In genomic region chr3:72295276-72295973, GRCh38 we compare ENCODE assay signal across 29 cellular contexts.
"Had no signal": no experiment of that assay in that cellular context is flagged by ENCODE, and none has a peak within 500 bp of the region (broad histone marks: within the 10 kb centered on the region; RNA-seq: fewer than 3 reads in every experiment).

No MANE protein-coding gene starts in this region.

- H3K9me3 Mint-ChIP-seq: endodermal cell; memory B cell; nephron; stimulated activated memory B cell treated with anti-CD40 and anti-IgM and Interleukin-4, amounts not matched to agents 10 μg/mL and 1 μg/mL and 100 μg/mL, for 72 hours; stimulated activated naive CD8-positive, alpha-beta T cell treated with anti-CD3 and anti-CD28 coated beads, Interleukin-15, Interleukin-2, amounts not matched to agents 100 ng/mL and 50 ng/mL, for 24 hours had no signal

- H3K27ac ChIP-seq: coronary artery, left ventricle myocardium inferior, lower lobe of right lung, pancreas, spleen, testis, tibial nerve, upper lobe of right lung, vagina had no signal

- H3K27ac Mint-ChIP-seq: endodermal cell; immature natural killer cell; memory B cell; nephron; stimulated activated memory B cell treated with anti-CD40 and anti-IgM and Interleukin-4, amounts not matched to agents 10 μg/mL and 1 μg/mL and 100 μg/mL, for 72 hours; stimulated activated naive CD8-positive, alpha-beta T cell treated with anti-CD3 and anti-CD28 coated beads, Interleukin-15, Interleukin-2, amounts not matched to agents 100 ng/mL and 50 ng/mL, for 24 hours had no signal

- H3K4me1 Mint-ChIP-seq: immature natural killer cell had no signal

- H3K4me3 ChIP-seq: coronary artery, esophagus muscularis mucosa, gastroesophageal sphincter, left ventricle myocardium inferior, lower lobe of right lung, pancreas, spleen, testis, tibial nerve, upper lobe of right lung, vagina had no signal

- H3K4me3 Mint-ChIP-seq: endodermal cell; immature natural killer cell; memory B cell; naive B cell; nephron; stimulated activated memory B cell treated with anti-CD40 and anti-IgM and Interleukin-4, amounts not matched to agents 10 μg/mL and 1 μg/mL and 100 μg/mL, for 72 hours; stimulated activated naive CD8-positive, alpha-beta T cell treated with anti-CD3 and anti-CD28 coated beads, Interleukin-15, Interleukin-2, amounts not matched to agents 100 ng/mL and 50 ng/mL, for 24 hours had no signal

- H3K9me3 ChIP-seq: esophagus muscularis mucosa, gastroesophageal sphincter, left ventricle myocardium inferior, lower lobe of right lung, pancreas, spleen, testis, tibial nerve, upper lobe of right lung, vagina had no signal

- H3K36me3 ChIP-seq: esophagus muscularis mucosa, gastroesophageal sphincter, left ventricle myocardium inferior, lower lobe of right lung, pancreas, spleen, tibial nerve, upper lobe of right lung, vagina had no signal

- DNase-seq: effector CD4-positive, alpha-beta T cell; endodermal cell; foreskin fibroblast; glutamatergic neuron; immature natural killer cell; kidney; left cardiac atrium; left ventricle myocardium inferior; lower lobe of right lung; midbrain; naive B cell; occipital lobe; pancreas; spleen; stimulated activated CD4-positive, alpha-beta T cell treated with anti-CD3 and anti-CD28 coated beads, Interleukin-15, amount 100 ng/mL, for 24 hours; stimulated activated CD4-positive, alpha-beta T cell treated with anti-CD3 and anti-CD28 coated beads, Interleukin-1b, Interleukin-23, amount 100 ng/mL, for 48 hours; stimulated activated CD4-positive, alpha-beta T cell treated with anti-CD3 and anti-CD28 coated beads, Interleukin-4, amount 100 ng/mL, for 24 hours; testis; upper lobe of right lung had no signal

- ATAC-seq: gastroesophageal sphincter; left cardiac atrium; lower lobe of right lung; pancreas; sciatic nerve; stimulated activated memory B cell treated with anti-CD40 and anti-IgM and Interleukin-4, amounts not matched to agents 10 μg/mL and 1 μg/mL and 100 μg/mL, for 72 hours; upper lobe of right lung had no signal

- H3K36me3 Mint-ChIP-seq: immature natural killer cell; memory B cell; naive B cell; stimulated activated memory B cell treated with anti-CD40 and anti-IgM and Interleukin-4, amounts not matched to agents 10 μg/mL and 1 μg/mL and 100 μg/mL, for 72 hours had no signal

- H3K27me3 ChIP-seq: esophagus muscularis mucosa, gastroesophageal sphincter, pancreas, testis, tibial nerve, upper lobe of right lung, vagina had no signal

- H3K4me1 ChIP-seq: pancreas had no signal
